In the genomic region with DNA sequence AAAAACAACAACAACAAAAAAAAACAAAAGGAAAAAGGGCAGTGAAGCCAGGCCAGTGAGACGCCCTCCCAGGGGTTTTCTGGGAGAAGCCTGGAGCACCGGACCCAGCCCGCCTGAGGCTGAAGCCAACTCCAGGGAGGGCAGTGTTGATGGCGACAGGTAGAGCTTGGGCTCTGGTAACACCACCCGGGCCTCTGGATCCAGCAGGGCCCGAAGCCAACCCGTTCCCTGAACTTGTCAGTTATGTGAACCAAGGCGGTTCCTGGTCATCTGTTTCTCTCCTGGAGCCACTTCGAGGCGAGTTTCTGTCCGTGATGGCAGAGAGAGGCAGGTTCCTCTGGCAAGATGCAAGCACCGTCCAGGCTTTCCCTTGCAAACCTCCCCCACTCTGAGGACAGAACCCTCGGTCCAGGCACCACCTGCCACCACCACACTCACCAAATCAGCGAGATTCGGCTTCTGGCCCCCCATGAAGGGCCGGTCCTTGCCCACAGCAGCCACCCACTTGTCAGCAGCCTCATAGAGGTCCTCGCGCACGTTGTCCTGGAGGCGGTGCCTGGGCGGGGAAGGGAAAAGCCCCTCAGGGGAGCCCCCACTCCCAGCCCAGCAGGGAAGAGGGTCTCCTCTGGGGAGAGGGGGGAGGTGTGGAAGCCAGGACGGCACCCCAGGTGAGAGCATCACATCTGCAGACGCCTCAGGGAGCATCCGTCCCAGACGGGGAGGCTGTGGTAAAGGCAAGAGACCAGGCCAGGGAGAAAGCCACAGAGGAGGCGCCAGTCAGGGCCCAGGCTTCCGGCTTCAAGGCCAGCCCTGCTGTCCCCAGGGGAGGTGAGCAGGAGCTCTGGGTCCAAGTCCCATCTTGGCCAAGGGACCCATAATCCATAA, we compare ENCODE assay signal across 15 cellular contexts. TPM values are rescaled to one million over a fixed set of nuclear protein-coding genes. Genes with fewer than 3 reads are reported as not detected.
"Had no signal": no experiment of that assay in that cellular context is flagged by ENCODE, and none has a peak within 500 bp of the region (broad histone marks: within the 10 kb centered on the region; RNA-seq: fewer than 3 reads in every experiment).

No MANE protein-coding gene starts in this region.

- H3K27me3 ChIP-seq: cardiac muscle cell, neural progenitor cell, suprapubic skin, upper lobe of right lung had no signal

- H3K9me3 ChIP-seq: suprapubic skin, upper lobe of right lung had no signal

- DNase-seq: activated CD4-positive, alpha-beta memory T cell treated with anti-CD3 and anti-CD28 coated beads, Interleukin-2, amount 10 ng/mL, durations not matched to agents 7 days and 5 days; activated CD4-positive, alpha-beta T cell treated with anti-CD3 and anti-CD28 coated beads for 1 hour; activated naive CD4-positive, alpha-beta T cell treated with anti-CD3 and anti-CD28 coated beads for 36 hours; effector CD4-positive, alpha-beta T cell; stimulated activated CD4-positive, alpha-beta T cell treated with anti-CD3 and anti-CD28 coated beads, Interleukin-2, amount 100 ng/mL, for 48 hours; stimulated activated naive CD4-positive, alpha-beta T cell treated with Interleukin-2 at 50 U/mL for 16 hours; T-helper 9 cell; upper lobe of right lung had no signal

- H3K36me3 ChIP-seq: neural progenitor cell had no signal

- H3K4me3 ChIP-seq: cardiac muscle cell, coronary artery, neural progenitor cell, suprapubic skin, upper lobe of right lung had no signal

- ATAC-seq: upper lobe of right lung had no signal

- H3K27ac ChIP-seq: cardiac muscle cell, coronary artery, neural progenitor cell, suprapubic skin, upper lobe of right lung had no signal

RNA-seq across cellular contexts. Expression of a gene that starts 27.1 kb away (rescaled TPM):
- total RNA-seq: activated CD4-positive, alpha-beta memory T cell treated with anti-CD3 and anti-CD28 coated beads, Interleukin-2, amount 10 ng/mL, durations not matched to agents 7 days and 5 days; activated naive CD4-positive, alpha-beta T cell treated with anti-CD3 and anti-CD28 coated beads for 36 hours; cardiac muscle cell; fibroblast of lung; frontal cortex; progenitor cell of endocrine pancreas had no signal
- polyA plus RNA-seq: cardiac muscle cell, fibroblast of lung had no signal
